In genomic region chr3:194166682-194167479, GRCh38 we compare ENCODE assay signal across 12 cellular contexts. TPM values are rescaled to one million over a fixed set of nuclear protein-coding genes. Genes with fewer than 3 reads are reported as not detected.
DNase-seq lines count a peak whose midpoint lies in the region; TF ChIP-seq lines count a peak whose summit lies in the region.
"Had no signal": no experiment of that assay in that cellular context is flagged by ENCODE, and none has a peak within 500 bp of the region (broad histone marks: within the 10 kb centered on the region; RNA-seq: fewer than 3 reads in every experiment).

No MANE protein-coding gene starts in this region.

- H3K9me3 ChIP-seq in neural progenitor cell (ENCODE audit: low read depth), result no peaks in the 10 kb centered on the region
- H3K9me3 ChIP-seq: tibial artery had no signal

- H3F3A ChIP-seq in neural progenitor cell (ENCODE audit: low read depth), result peaks cover 24% of the 10 kb centered on the region

- peak overlapping the region; percentile 30 for H3K4me2 ChIP-seq in neural progenitor cell

- no peak overlapping the region for H3K27ac ChIP-seq in neural progenitor cell
- H3K27ac ChIP-seq: dorsolateral prefrontal cortex, RWPE1, tibial artery had no signal

- H3K9ac ChIP-seq in neural progenitor cell, result no peak overlapping the region

- H3K27ac Mint-ChIP-seq in neural progenitor cell, result no peak overlapping the region

- H3K9me3 Mint-ChIP-seq in neural progenitor cell, result peaks cover 3% of the 10 kb centered on the region

- H3K4me1 Mint-ChIP-seq in neural progenitor cell, result peaks cover 47% of the 10 kb centered on the region

- peak; percentile 41 for DNase-seq in DMS53 (lab: John Stamatoyannopoulos, UW)
- peak; percentile 76 for DNase-seq in NCI-H69 (lab: John Stamatoyannopoulos, UW)
- peak; percentile 73 for DNase-seq in fibroblast of villous mesenchyme (ENCODE audit: low read depth)
- DNase-seq in neural progenitor cell (ENCODE audit: low spot score), result peak; percentile 30
- DNase-seq in cortex of kidney (lab: John Stamatoyannopoulos, UW), result no peak
- no peak for DNase-seq in amygdala (lab: John Stamatoyannopoulos, UW)
- no peak for DNase-seq in CD1c-positive myeloid dendritic cell (ENCODE audit: extremely low spot score)
- DNase-seq in iPS-NIHi11 (ENCODE audit: low spot score), result no peak
- DNase-seq: activated effector memory CD4-positive, alpha-beta T cell treated with Interleukin-2 at 50 U/mL for 16 hours; dorsolateral prefrontal cortex; tibial artery had no signal

- TF ChIP-seq CTCF in fibroblast of villous mesenchyme (IDR thresholded peaks at IDR 0.05; ENCODE audit: insufficient read depth, low read depth, low read length) (no peak), neural progenitor cell (IDR thresholded peaks at IDR 0.05) (no peak)

- no peaks in the 10 kb centered on the region for H4K20me1 ChIP-seq in neural progenitor cell (ENCODE audit: low read depth)

- peak overlapping the region; percentile 14 for H3K4me3 ChIP-seq in fibroblast of villous mesenchyme (ENCODE audit: low read depth, low read length)
- H3K4me3 ChIP-seq in neural progenitor cell, result no peak overlapping the region
- H3K4me3 ChIP-seq: tibial artery had no signal

- no peaks in the 10 kb centered on the region for H3K79me2 ChIP-seq in neural progenitor cell (ENCODE audit: low read depth)

- H2AFZ ChIP-seq in neural progenitor cell (replicated peaks), result peak overlapping the region; percentile 47

- no peaks in the 10 kb centered on the region for H3K36me3 ChIP-seq in neural progenitor cell
- H3K36me3 ChIP-seq: tibial artery had no signal

- peaks cover 23% of the 10 kb centered on the region for H3K27me3 Mint-ChIP-seq in neural progenitor cell (ENCODE audit: insufficient read depth, low read depth)

- H3K4me3 Mint-ChIP-seq in neural progenitor cell, result peak overlapping the region; percentile 5

- H3K4me1 ChIP-seq in neural progenitor cell, result peaks cover 52% of the 10 kb centered on the region

- peaks cover 4% of the 10 kb centered on the region for H3K27me3 ChIP-seq in neural progenitor cell

- no peaks in the 10 kb centered on the region for H3K36me3 Mint-ChIP-seq in neural progenitor cell

RNA-seq across cellular contexts. Expression of gene HES1, which starts 30.9 kb away (rescaled TPM):
- 5.8 and 13.4 TPM in 2 replicates for total RNA-seq in fibroblast of villous mesenchyme
- total RNA-seq in neural progenitor cell (ENCODE audit: low replicate concordance), result 66.5 and 71.3 TPM in 2 replicates

Comparison
In these comparisons a context has a peak if more than half of its experiments do, and no peak if none do; other contexts are left out.
1. DNase-seq: peak in DMS53 (single experiment), NCI-H69 (single experiment), fibroblast of villous mesenchyme (single experiment) and neural progenitor cell (single experiment); none in cortex of kidney (single experiment), amygdala (0 of 56), CD1c-positive myeloid dendritic cell (single experiment) and iPS-NIHi11 (single experiment).